ENCODE assay signal across 14 cellular contexts in genomic region chr9:75962186-75963036, GRCh38.
A peak's percentile ranks its signal among the peaks of the same experiment; 100 is the strongest.
DNase-seq lines count a peak whose midpoint lies in the region; ATAC-seq and TF ChIP-seq lines count a peak whose summit lies in the region.
"Had no signal": no experiment of that assay in that cellular context is flagged by ENCODE, and none has a peak within 500 bp of the region (broad histone marks: within the 10 kb centered on the region; RNA-seq: fewer than 3 reads in every experiment).

No MANE protein-coding gene starts in this region.

- no peaks in the 10 kb centered on the region for H3K9me3 ChIP-seq in heart right ventricle

- no peak for TF ChIP-seq CTCF in heart right ventricle (IDR thresholded peaks at IDR 0.05)

- H3K36me3 ChIP-seq in heart right ventricle: no peaks in the 10 kb centered on the region

- 47 to 53% methylated on average over 10 of the region's 10 CpGs for WGBS in heart right ventricle, 2 donors

- ATAC-seq in heart right ventricle (peak; percentile 59 to 89 (median 82)), sciatic nerve (peak; percentile 65), GM21786 (IDR thresholded peaks at IDR 0.05; ENCODE audit: unreplicated experiment) (no peak), GM21390 (IDR thresholded peaks at IDR 0.05; ENCODE audit: unreplicated experiment) (no peak), GM18907 (IDR thresholded peaks at IDR 0.05; ENCODE audit: unreplicated experiment) (no peak)

- peak; percentile 6 for DNase-seq in DMS53 (lab: John Stamatoyannopoulos, UW)
- DNase-seq in DMS53 treated with DMSO at 0.1 percent for 48 hours (lab: John Stamatoyannopoulos, UW; ENCODE audit: unreplicated experiment): no peak
- peak; percentile 89 for DNase-seq in NCI-H2196 treated with DMSO at 0.1 percent for 48 hours (lab: John Stamatoyannopoulos, UW; ENCODE audit: unreplicated experiment)
- DNase-seq in heart right ventricle: peak; percentile 31 to 68
- no peak for DNase-seq in sciatic nerve (ENCODE audit: low spot score)
- DNase-seq: activated effector memory CD4-positive, alpha-beta T cell treated with Interleukin-2 at 50 U/mL for 16 hours; dermis blood vessel endothelial cell; mammary epithelial cell; NCI-H1694 had no signal

- H3K4me1 ChIP-seq in heart right ventricle: peaks cover 0 to 31% (median 15%) of the 10 kb centered on the region in 9 donors

- H3K4me3 ChIP-seq in heart right ventricle: no peak overlapping the region

- H3K27me3 ChIP-seq in heart right ventricle: no peaks in the 10 kb centered on the region

- no peak overlapping the region for H3K27ac ChIP-seq in heart right ventricle
- H3K27ac ChIP-seq: 22Rv1, VCaP had no signal

- intact Hi-C loops in heart right ventricle (cut with DNase I): loop anchor here in 1 of 10 donors (10.0 kb wide), 1 partner anchor 58 kb away; no protein-coding TSS in a partner anchor
- intact Hi-C loops in sciatic nerve (cut with DNase I): no loop called here

Comparison
In these comparisons a context has a peak if more than half of its experiments do, and no peak if none do; other contexts are left out.
1. DNase-seq: peak in DMS53 (single experiment), NCI-H2196 treated with DMSO at 0.1 percent for 48 hours (single experiment) and heart right ventricle (2 of 2); none in DMS53 treated with DMSO at 0.1 percent for 48 hours (single experiment) and sciatic nerve (single experiment).
2. ATAC-seq: peak in heart right ventricle (8 of 8) and sciatic nerve (single experiment); none in GM21786 (single experiment), GM21390 (single experiment) and GM18907 (single experiment).